Comparison of ENCODE assay signal across 9 cellular contexts in the genomic region with DNA sequence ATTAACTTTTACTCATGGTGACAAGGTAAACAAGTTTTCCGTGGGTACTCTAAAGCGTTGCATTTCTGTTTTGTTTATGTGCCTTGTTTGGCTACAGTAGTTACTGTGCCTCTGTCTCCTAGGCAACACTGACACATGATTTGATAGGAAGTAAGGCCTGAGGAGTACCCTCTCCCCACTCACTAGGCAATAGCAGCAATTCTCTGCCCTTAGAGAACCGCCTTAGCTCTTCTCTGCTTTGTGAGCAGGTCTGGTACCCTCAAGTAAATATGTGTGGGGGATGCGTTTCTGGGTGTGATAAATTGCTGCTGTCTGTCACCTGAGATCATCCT. TPM values are rescaled to one million over a fixed set of nuclear protein-coding genes. Genes with fewer than 3 reads are reported as not detected.
DNase-seq lines count a peak whose midpoint lies in the region; ATAC-seq, FAIRE-seq and TF ChIP-seq lines count a peak whose summit lies in the region.
"Had no signal": no experiment of that assay in that cellular context is flagged by ENCODE, and none has a peak within 500 bp of the region (broad histone marks: within the 10 kb centered on the region; RNA-seq: fewer than 3 reads in every experiment).

A gene with protein sequence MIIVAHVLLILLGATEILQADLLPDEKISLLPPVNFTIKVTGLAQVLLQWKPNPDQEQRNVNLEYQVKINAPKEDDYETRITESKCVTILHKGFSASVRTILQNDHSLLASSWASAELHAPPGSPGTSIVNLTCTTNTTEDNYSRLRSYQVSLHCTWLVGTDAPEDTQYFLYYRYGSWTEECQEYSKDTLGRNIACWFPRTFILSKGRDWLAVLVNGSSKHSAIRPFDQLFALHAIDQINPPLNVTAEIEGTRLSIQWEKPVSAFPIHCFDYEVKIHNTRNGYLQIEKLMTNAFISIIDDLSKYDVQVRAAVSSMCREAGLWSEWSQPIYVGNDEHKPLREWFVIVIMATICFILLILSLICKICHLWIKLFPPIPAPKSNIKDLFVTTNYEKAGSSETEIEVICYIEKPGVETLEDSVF (minus strand): TSS at position 76 of the 332 bp plus-strand sequence. CDS start 5,390 bp downstream, outside the sequence.

- DNase-seq in A549 (ENCODE audit: low read depth in 1 of 2, low spot score in 1 of 2) (peak in 1 of 2 experiments; percentile 11), NAMALWA (ENCODE audit: low spot score) (peak; percentile 14), esophagus muscularis mucosa (ENCODE audit: extremely low spot score) (peak; percentile 45), small intestine (no peak), occipital lobe (lab: John Stamatoyannopoulos, UW) (no peak), RCC 7860 (ENCODE audit: low spot score) (no peak)
- DNase-seq in activated CD4-positive, alpha-beta T cell treated with anti-CD3 and anti-CD28 coated beads, Interleukin-2, amount 50 U/mL, for 4 hours = no peak

- no peak within 1 kb of the TSS for H3K4me3 ChIP-seq in A549
- H3K4me3 ChIP-seq in esophagus muscularis mucosa = peak within 1 kb of the TSS in 1 of 4 donors; percentile 4
- no peak within 1 kb of the TSS for H3K4me3 ChIP-seq in small intestine (ENCODE audit: low read depth in 1 of 2, low read length in 2 of 2)
- H3K4me3 ChIP-seq: lung had no signal

- intact Hi-C loops in esophagus muscularis mucosa (cut with DNase I) = no loop called here

- H3K36me3 ChIP-seq in esophagus muscularis mucosa = no peaks in the 10 kb centered on the region
- no peaks in the 10 kb centered on the region for H3K36me3 ChIP-seq in small intestine (ENCODE audit: control insufficient read depth in 2 of 2, insufficient read depth in 2 of 2, low read length in 2 of 2)

- TF ChIP-seq EP300 in A549 (IDR thresholded peaks at IDR 0.05) = no peak
- TF ChIP-seq EP300 in esophagus muscularis mucosa (IDR thresholded peaks at IDR 0.05) = no peak

- peak within 1 kb of the TSS; percentile 14; the same call in 1 of the 3 replicates for H3K4me2 ChIP-seq in A549

- H3K27me3 ChIP-seq in esophagus muscularis mucosa (no peaks in the 10 kb centered on the region), small intestine (ENCODE audit: control insufficient read depth in 2 of 2, insufficient read depth in 2 of 2, low read length in 2 of 2) (no peaks in the 10 kb centered on the region)

- CTCF ChIA-PET in A549 (lab: Yijun Ruan, JAX) = no interaction called here

- H3K9me3 ChIP-seq in A549 = no peaks in the 10 kb centered on the region; the same call in 2 of the 3 replicates
- H3K9me3 ChIP-seq in esophagus muscularis mucosa = no peaks in the 10 kb centered on the region
- H3K9me3 ChIP-seq in small intestine (ENCODE audit: control insufficient read depth, low read depth) = no peaks in the 10 kb centered on the region

- TF ChIP-seq CTCF in A549 (IDR thresholded peaks at IDR 0.05) (no peak), esophagus muscularis mucosa (IDR thresholded peaks at IDR 0.05) (no peak)

- POLR2A ChIA-PET in A549 (lab: Yijun Ruan, JAX) = no interaction called here

- ATAC-seq in A549 = peak; percentile 54 to 62; a peak in 4 of 6 replicates
- ATAC-seq in GM19324 (IDR thresholded peaks at IDR 0.05; ENCODE audit: low FRiP score, unreplicated experiment) = peak; percentile 64

- no peak for FAIRE-seq in A549 (lab: Jason Lieb, UNC)
- FAIRE-seq in small intestine (lab: Jason Lieb, UNC) = no peak
- no peak for FAIRE-seq in RCC 7860 (lab: Jason Lieb, UNC)

- 41% methylated on average over 4 of the region's 4 CpGs for WGBS in A549 (ENCODE audit: missing lambda C conversion rate)
- WGBS in esophagus muscularis mucosa = 53% methylated on average over 4 of the region's 4 CpGs
- 15 to 27% (median 23%) methylated on average over 4 of the region's 4 CpGs for WGBS in small intestine, 3 donors

- TF ChIP-seq POLR2A in A549 (IDR thresholded peaks at IDR 0.05; ENCODE audit: low read length) (no peak), esophagus muscularis mucosa (IDR thresholded peaks at IDR 0.05; ENCODE audit: low read depth) (no peak)

- H3K4me1 ChIP-seq in A549 (no peaks in the 10 kb centered on the region), esophagus muscularis mucosa (no peaks in the 10 kb centered on the region), small intestine (ENCODE audit: control insufficient read depth in 2 of 2, insufficient read depth in 1 of 2, low read depth in 1 of 2, low read length in 1 of 2) (no peaks in the 10 kb centered on the region)

- no peak for TF ChIP-seq RAD21 in A549 (conservative IDR thresholded peaks at IDR 0.05 in 1 of 2, IDR thresholded peaks at IDR 0.05 in 1 of 2)

- no peak within 1 kb of the TSS for H3K27ac ChIP-seq in A549
- no peak within 1 kb of the TSS for H3K27ac ChIP-seq in esophagus muscularis mucosa (replicated peaks in 1 of 4)
- peak within 1 kb of the TSS in 1 of 2 donors; percentile 22 for H3K27ac ChIP-seq in small intestine (ENCODE audit: low read depth in 1 of 2, low read length in 1 of 2)

TF ChIP-seq in A549, 52 proteins besides CTCF, POLR2A, EP300 and RAD21:
- TF ChIP-seq RCOR1 (IDR thresholded peaks at IDR 0.05; ENCODE audit: low read depth, low read length) (no peak), JUN (IDR thresholded peaks at IDR 0.05) (no peak), PHF8 (IDR thresholded peaks at IDR 0.05; ENCODE audit: borderline replicate concordance, low read depth) (no peak), TFCP2L1 (CRISPR knock-in tag; IDR thresholded peaks at IDR 0.05) (no peak), ZFP36 (IDR thresholded peaks at IDR 0.05; ENCODE audit: borderline replicate concordance, partially characterized antibody) (no peak), HES2 (IDR thresholded peaks at IDR 0.05) (no peak), MYC (IDR thresholded peaks at IDR 0.05; ENCODE audit: borderline replicate concordance, low read length) (no peak), FOSB (CRISPR knock-in tag; IDR thresholded peaks at IDR 0.05) (no peak), CHD2 (IDR thresholded peaks at IDR 0.05; ENCODE audit: low read length, partially characterized antibody) (no peak), ZNF302 (CRISPR knock-in tag; IDR thresholded peaks at IDR 0.05) (no peak), ESRRA (IDR thresholded peaks at IDR 0.05; ENCODE audit: borderline replicate concordance, low read length) (no peak), BHLHE40 (IDR thresholded peaks at IDR 0.05; ENCODE audit: low read depth, low read length) (no peak), HDAC2 (IDR thresholded peaks at IDR 0.05) (no peak), KDM1A (IDR thresholded peaks at IDR 0.05; ENCODE audit: low read depth) (no peak), REST (IDR thresholded peaks at IDR 0.05) (no peak)
- TF ChIP-seq, protein P1, sequence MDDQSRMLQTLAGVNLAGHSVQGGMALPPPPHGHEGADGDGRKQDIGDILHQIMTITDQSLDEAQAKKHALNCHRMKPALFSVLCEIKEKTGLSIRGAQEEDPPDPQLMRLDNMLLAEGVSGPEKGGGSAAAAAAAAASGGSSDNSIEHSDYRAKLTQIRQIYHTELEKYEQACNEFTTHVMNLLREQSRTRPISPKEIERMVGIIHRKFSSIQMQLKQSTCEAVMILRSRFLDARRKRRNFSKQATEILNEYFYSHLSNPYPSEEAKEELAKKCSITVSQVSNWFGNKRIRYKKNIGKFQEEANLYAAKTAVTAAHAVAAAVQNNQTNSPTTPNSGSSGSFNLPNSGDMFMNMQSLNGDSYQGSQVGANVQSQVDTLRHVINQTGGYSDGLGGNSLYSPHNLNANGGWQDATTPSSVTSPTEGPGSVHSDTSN (IDR thresholded peaks at IDR 0.05) = no peak
- TF ChIP-seq, protein P2, sequence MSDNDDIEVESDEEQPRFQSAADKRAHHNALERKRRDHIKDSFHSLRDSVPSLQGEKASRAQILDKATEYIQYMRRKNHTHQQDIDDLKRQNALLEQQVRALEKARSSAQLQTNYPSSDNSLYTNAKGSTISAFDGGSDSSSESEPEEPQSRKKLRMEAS (IDR thresholded peaks at IDR 0.05) = no peak

RNA-seq across cellular contexts. Expression of the gene that starts here (rescaled TPM):
- polyA plus RNA-seq in A549 (2011; rRNA removed) (not detected in 2 replicates), A549 (2017; fragmentation: RNase III; extraction: RNeasy Plus Mini Kit Qiagen cat#74134 plus additional on column Dnase treatment) (not detected in 3 replicates), small intestine (under 1 TPM in 2 of 3 donors, not detected in 1; 0.15 to 0.81 TPM)
- polyA plus RNA-seq in A549 (2012; cell fraction: cytosol; rRNA removed) = not detected in 2 replicates
- polyA plus RNA-seq in A549 (2012; cell fraction: nucleus; rRNA removed) = not detected in 2 replicates
- not detected in 2 replicates for polyA minus RNA-seq in A549 (2011; rRNA and poly(A)+ RNA removed)
- total RNA-seq in esophagus muscularis mucosa (1 to 10 TPM in 1 of 4 donors, under 1 TPM in 3; 0.13 to 1.2 (median 0.38) TPM), occipital lobe (0.78 TPM)

Comparison
In these comparisons a context has a peak if more than half of its experiments do, and no peak if none do; other contexts are left out.
1. Peak in ATAC-seq and H3K4me2 ChIP-seq in A549; RNA of the gene not detected or under 1 TPM.
2. DNase-seq: peak in NAMALWA (single experiment) and esophagus muscularis mucosa (single experiment); none in small intestine (single experiment), occipital lobe (single experiment), activated CD4-positive, alpha-beta T cell treated with anti-CD3 and anti-CD28 coated beads, Interleukin-2, amount 50 U/mL, for 4 hours (0 of 2) and RCC 7860 (single experiment).